In the genomic region with DNA sequence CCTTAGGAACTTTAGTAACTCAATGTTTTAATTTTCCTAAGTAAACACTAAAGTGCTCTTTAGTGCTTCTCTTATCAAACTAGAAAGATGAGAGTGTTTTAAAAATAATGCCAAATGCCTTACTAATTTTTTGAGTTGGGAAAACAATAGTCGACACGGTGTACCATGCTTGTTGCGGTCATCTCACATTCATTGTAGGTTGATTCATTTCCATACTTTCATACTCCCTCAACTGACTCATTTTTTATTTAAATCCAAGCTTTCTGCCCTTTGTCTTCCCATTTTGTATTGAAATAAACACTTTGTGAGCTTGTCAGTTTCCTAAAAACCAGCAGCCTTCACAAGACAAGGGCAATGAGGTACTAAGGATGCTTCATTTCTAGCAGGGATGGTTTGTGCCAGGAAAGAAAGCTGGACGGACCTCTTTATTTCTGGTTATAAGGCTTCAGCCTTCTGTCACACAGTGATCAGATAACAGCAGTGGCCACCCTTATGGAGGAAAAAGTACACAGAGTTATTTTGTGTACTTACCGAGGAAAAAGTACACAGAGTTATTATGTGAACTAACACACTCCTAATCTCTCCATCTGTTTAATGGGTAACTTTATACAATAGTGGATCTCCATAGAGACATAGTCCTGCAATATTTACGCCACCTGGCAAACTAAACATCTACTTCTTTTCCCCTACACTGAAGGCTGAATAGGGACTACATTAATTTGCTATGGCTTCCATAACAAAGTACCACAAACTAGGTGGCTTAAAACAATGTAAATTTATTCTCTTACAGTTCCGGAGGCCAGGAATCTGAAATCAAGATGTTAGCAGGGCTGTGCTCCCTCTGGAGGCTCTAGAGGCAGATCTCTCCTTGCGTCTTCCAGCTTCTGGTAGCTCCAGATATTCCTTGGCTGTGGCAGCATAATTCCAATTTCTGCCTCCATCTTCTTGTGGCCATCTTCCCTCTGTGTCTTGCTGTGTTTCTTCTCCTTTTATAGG, we compare ENCODE assay signal across 11 cellular contexts. TPM values are rescaled to one million over a fixed set of nuclear protein-coding genes. Genes with fewer than 3 reads are reported as not detected.
DNase-seq lines count a peak whose midpoint lies in the region; ATAC-seq and TF ChIP-seq lines count a peak whose summit lies in the region.
"Had no signal": no experiment of that assay in that cellular context is flagged by ENCODE, and none has a peak within 500 bp of the region (broad histone marks: within the 10 kb centered on the region; RNA-seq: fewer than 3 reads in every experiment).

No MANE protein-coding gene starts in this region.

- H3K79me2 ChIP-seq in osteoblast (ENCODE audit: insufficient read depth, low read length), result peaks cover 2% of the 10 kb centered on the region

- H3K4me1 ChIP-seq in osteoblast (ENCODE audit: insufficient read depth, low read length), result peaks cover 30% of the 10 kb centered on the region
- H3K4me1 ChIP-seq in CD8-positive, alpha-beta memory T cell (ENCODE audit: insufficient read depth, low read length), result no peaks in the 10 kb centered on the region
- H3K4me1 ChIP-seq: uterus had no signal

- H2AFZ ChIP-seq in osteoblast (ENCODE audit: low read length), result peak overlapping the region; percentile 69

- H3K27ac Mint-ChIP-seq in CD8-positive, alpha-beta memory T cell, result no peak overlapping the region

- H4K20me1 ChIP-seq in osteoblast (ENCODE audit: insufficient read depth, low read length), result no peaks in the 10 kb centered on the region

- no peaks in the 10 kb centered on the region for H3K9me3 ChIP-seq in osteoblast (ENCODE audit: low read depth, low read length)
- no peaks in the 10 kb centered on the region for H3K9me3 ChIP-seq in CD8-positive, alpha-beta memory T cell (ENCODE audit: low read length)
- H3K9me3 ChIP-seq: uterus had no signal

- no peaks in the 10 kb centered on the region for H3K36me3 ChIP-seq in osteoblast (ENCODE audit: insufficient read depth, low read length)
- no peaks in the 10 kb centered on the region for H3K36me3 ChIP-seq in CD8-positive, alpha-beta memory T cell (ENCODE audit: insufficient read depth, low read length)
- H3K36me3 ChIP-seq: uterus had no signal

- peak; percentile 58 for TF ChIP-seq CTCF in osteoblast (IDR thresholded peaks at IDR 0.05; ENCODE audit: extremely low read depth, low read depth, low read length)

- peak overlapping the region; percentile 25 for H3K4me3 ChIP-seq in osteoblast (ENCODE audit: insufficient read depth, low read length)
- no peak overlapping the region for H3K4me3 ChIP-seq in CD8-positive, alpha-beta memory T cell (ENCODE audit: low read length)
- H3K4me3 ChIP-seq: uterus had no signal

- peak; percentile 83 for DNase-seq in Daoy (ENCODE audit: low read depth)
- peak; percentile 87 for DNase-seq in NCI-H226
- DNase-seq in dermis blood vessel endothelial cell, result peak; percentile 76
- DNase-seq in osteoblast (ENCODE audit: insufficient read length, low spot score, missing footprints), result no peak
- no peak for DNase-seq in CD8-positive, alpha-beta memory T cell
- DNase-seq: activated T-cell treated with anti-CD3 and anti-CD28 coated beads for 4 hours; stimulated activated CD4-positive, alpha-beta T cell treated with anti-CD3 and anti-CD28 coated beads, Interleukin-4, amount 100 ng/mL, for 1 hour; uterus had no signal

- no peaks in the 10 kb centered on the region for H3K27me3 ChIP-seq in osteoblast (ENCODE audit: insufficient read depth, low read length)
- peaks cover 8% of the 10 kb centered on the region for H3K27me3 ChIP-seq in CD8-positive, alpha-beta memory T cell (ENCODE audit: insufficient read depth, low read length, poor library complexity, severe bottlenecking)
- H3K27me3 ChIP-seq: uterus had no signal

- peaks cover 2 to 38% (median 21%) of the 10 kb centered on the region in 5 donors for H3K9me3 Mint-ChIP-seq in CD8-positive, alpha-beta memory T cell

- POLR2A ChIA-PET in CD8-positive, alpha-beta memory T cell (lab: Charles Lee), result no interaction called here

- CTCF ChIA-PET in CD8-positive, alpha-beta memory T cell (lab: Charles Lee), result no interaction called here

- no peaks in the 10 kb centered on the region for H3K36me3 Mint-ChIP-seq in CD8-positive, alpha-beta memory T cell

- no peak overlapping the region for H3K4me3 Mint-ChIP-seq in CD8-positive, alpha-beta memory T cell

- H3K27me3 Mint-ChIP-seq in CD8-positive, alpha-beta memory T cell, result peaks cover 2 to 42% of the 10 kb centered on the region in 2 donors

- ATAC-seq in GM18517 (IDR thresholded peaks at IDR 0.05; ENCODE audit: unreplicated experiment) (no peak), HG02852 (IDR thresholded peaks at IDR 0.05; ENCODE audit: unreplicated experiment) (no peak), HG02885 (IDR thresholded peaks at IDR 0.05; ENCODE audit: poor library complexity, unreplicated experiment) (no peak)

- H3K4me1 Mint-ChIP-seq in CD8-positive, alpha-beta memory T cell, result no peaks in the 10 kb centered on the region

- H3K4me2 ChIP-seq in osteoblast (ENCODE audit: insufficient read depth, low read length), result peak overlapping the region; percentile 69

- H3K27ac ChIP-seq in osteoblast (ENCODE audit: low read depth, low read length), result peak overlapping the region; percentile 97
- no peak overlapping the region for H3K27ac ChIP-seq in CD8-positive, alpha-beta memory T cell (ENCODE audit: low read depth, low read length)
- H3K27ac ChIP-seq: uterus had no signal

RNA-seq across cellular contexts. Expression of a gene that starts 13.0 kb away (rescaled TPM):
- total RNA-seq in Daoy (2014; rRNA removed; shearing (Covaris generic)), result 1.4 and 2.7 TPM in 2 replicates
- total RNA-seq in dermis blood vessel endothelial cell (0.05 TPM in 1 of 2 replicates, not detected in the other), osteoblast (0.88 and 1.1 TPM in 2 replicates)
- total RNA-seq in CD8-positive, alpha-beta memory T cell, result not detected
- polyA plus RNA-seq in CD8-positive, alpha-beta memory T cell, result not detected

Comparison
In these comparisons a context has a peak if more than half of its experiments do, and no peak if none do; other contexts are left out.
1. DNase-seq: peak in Daoy (single experiment), NCI-H226 (single experiment) and dermis blood vessel endothelial cell (single experiment); none in osteoblast (single experiment) and CD8-positive, alpha-beta memory T cell (0 of 5).